ENCODE assay signal across 29 cellular contexts in genomic region chr9:9389904-9390303, GRCh38.
"Had no signal": no experiment of that assay in that cellular context is flagged by ENCODE, and none has a peak within 500 bp of the region (broad histone marks: within the 10 kb centered on the region; RNA-seq: fewer than 3 reads in every experiment).

No MANE protein-coding gene starts in this region.

- H3K9me3 Mint-ChIP-seq: mesothelial cell of epicardium; nephron; stimulated activated memory B cell treated with anti-CD40 and anti-IgM and Interleukin-4, amounts not matched to agents 10 μg/mL and 1 μg/mL and 100 μg/mL, for 72 hours; stimulated activated naive CD8-positive, alpha-beta T cell treated with anti-CD3 and anti-CD28 coated beads, Interleukin-15, amount 100 ng/mL, for 72 hours; type B pancreatic cell had no signal

- H3K27me3 ChIP-seq: heart left ventricle, left lung, pancreas, spleen, tibial nerve, vagina had no signal

- H3K4me3 ChIP-seq: heart left ventricle, left lung, lower lobe of right lung, pancreas, prostate gland, skin epidermis, spleen, tibial nerve, vagina had no signal

- H3K27ac ChIP-seq: heart left ventricle, left lung, lower lobe of right lung, pancreas, prostate gland, skin epidermis, spleen, tibial nerve, vagina had no signal

- ATAC-seq: heart left ventricle; left colon; left lung; lower lobe of right lung; naive thymus-derived CD8-positive, alpha-beta T cell; right cardiac atrium; sciatic nerve; stimulated activated memory B cell treated with anti-CD40 and anti-IgM and Interleukin-4, amounts not matched to agents 10 μg/mL and 1 μg/mL and 100 μg/mL, for 72 hours; stimulated activated naive CD8-positive, alpha-beta T cell treated with anti-CD3 and anti-CD28 coated beads, Interleukin-15, amount 100 ng/mL, for 72 hours had no signal

- H3K4me3 Mint-ChIP-seq: mesothelial cell of epicardium; naive thymus-derived CD8-positive, alpha-beta T cell; nephron; neural crest cell; stimulated activated memory B cell treated with anti-CD40 and anti-IgM and Interleukin-4, amounts not matched to agents 10 μg/mL and 1 μg/mL and 100 μg/mL, for 72 hours; stimulated activated naive CD8-positive, alpha-beta T cell treated with anti-CD3 and anti-CD28 coated beads, Interleukin-15, amount 100 ng/mL, for 72 hours; type B pancreatic cell had no signal

- H3K36me3 ChIP-seq: heart left ventricle, left lung, lower lobe of right lung, pancreas, prostate gland, spleen, tibial nerve, vagina had no signal

- H3K27ac Mint-ChIP-seq: mesothelial cell of epicardium; naive thymus-derived CD8-positive, alpha-beta T cell; nephron; stimulated activated memory B cell treated with anti-CD40 and anti-IgM and Interleukin-4, amounts not matched to agents 10 μg/mL and 1 μg/mL and 100 μg/mL, for 72 hours; stimulated activated naive CD8-positive, alpha-beta T cell treated with anti-CD3 and anti-CD28 coated beads, Interleukin-15, amount 100 ng/mL, for 72 hours; type B pancreatic cell had no signal

- DNase-seq: heart left ventricle; kidney glomerular epithelial cell; left colon; left lung; lower lobe of right lung; mammary epithelial cell; mesenchymal stem cell; naive thymus-derived CD8-positive, alpha-beta T cell; nucleus accumbens; pancreas; posterior cingulate gyrus; retina; right cardiac atrium; spleen; stimulated activated CD4-positive, alpha-beta T cell treated with anti-CD3 and anti-CD28 coated beads, Interleukin-4, amount 100 ng/mL, for 24 hours; stimulated activated CD8-positive, alpha-beta memory T cell treated with anti-CD3 and anti-CD28 coated beads, Interleukin-4, amount 100 ng/mL, for 48 hours; stimulated activated naive CD4-positive, alpha-beta T cell treated with Interleukin-2 at 50 U/mL for 16 hours; stimulated activated naive CD8-positive, alpha-beta T cell treated with anti-CD3 and anti-CD28 coated beads, Interleukin-15, amount 100 ng/mL, for 72 hours; substantia nigra had no signal

- H3K9me3 ChIP-seq: left lung, lower lobe of right lung, pancreas, prostate gland, spleen, tibial nerve, vagina had no signal

- H3K4me1 ChIP-seq: heart left ventricle, left lung, lower lobe of right lung, pancreas, prostate gland, spleen, tibial nerve, vagina had no signal

- H3K4me1 Mint-ChIP-seq: naive thymus-derived CD8-positive, alpha-beta T cell; nephron; neural crest cell; stimulated activated memory B cell treated with anti-CD40 and anti-IgM and Interleukin-4, amounts not matched to agents 10 μg/mL and 1 μg/mL and 100 μg/mL, for 72 hours; stimulated activated naive CD8-positive, alpha-beta T cell treated with anti-CD3 and anti-CD28 coated beads, Interleukin-15, amount 100 ng/mL, for 72 hours had no signal

- H3K36me3 Mint-ChIP-seq: mesothelial cell of epicardium; naive thymus-derived CD8-positive, alpha-beta T cell; stimulated activated memory B cell treated with anti-CD40 and anti-IgM and Interleukin-4, amounts not matched to agents 10 μg/mL and 1 μg/mL and 100 μg/mL, for 72 hours; type B pancreatic cell had no signal

- H3K27me3 Mint-ChIP-seq: naive thymus-derived CD8-positive, alpha-beta T cell; stimulated activated memory B cell treated with anti-CD40 and anti-IgM and Interleukin-4, amounts not matched to agents 10 μg/mL and 1 μg/mL and 100 μg/mL, for 72 hours; stimulated activated naive CD8-positive, alpha-beta T cell treated with anti-CD3 and anti-CD28 coated beads, Interleukin-15, amount 100 ng/mL, for 72 hours; type B pancreatic cell had no signal
